In the genomic region with DNA sequence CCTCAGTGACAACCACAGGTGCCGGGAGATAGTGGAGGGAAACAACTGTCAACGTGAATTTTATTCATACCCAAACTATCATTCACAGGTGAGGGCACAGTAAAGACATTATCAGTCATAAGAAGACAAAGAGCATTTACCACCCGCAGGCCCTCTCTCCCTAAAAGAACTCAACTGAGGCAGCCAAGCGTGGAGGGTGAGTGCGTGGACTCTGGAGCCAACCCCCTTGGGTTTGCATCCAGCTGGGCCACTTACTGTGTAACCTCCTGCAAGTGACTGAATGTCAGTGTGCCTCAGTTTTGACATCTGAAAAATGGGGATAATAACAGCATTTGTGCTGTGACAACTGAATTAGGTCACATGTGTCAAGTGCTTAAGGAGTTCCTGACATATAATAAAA, we compare ENCODE assay signal across 17 cellular contexts.
DNase-seq lines count a peak whose midpoint lies in the region; ATAC-seq, FAIRE-seq and TF ChIP-seq lines count a peak whose summit lies in the region.
"Had no signal": no experiment of that assay in that cellular context is flagged by ENCODE, and none has a peak within 500 bp of the region (broad histone marks: within the 10 kb centered on the region; RNA-seq: fewer than 3 reads in every experiment).

No MANE protein-coding gene starts in this region.

- no peak for TF ChIP-seq CTCF in GM12865 (IDR thresholded peaks at IDR 0.05; ENCODE audit: insufficient read depth, low read depth, low read length, missing control alignments)
- TF ChIP-seq CTCF in K562 (IDR thresholded peaks at IDR 0.05 in 2 of 3, conservative IDR thresholded peaks at IDR 0.05 in 1 of 3; ENCODE audit: insufficient read depth in 2 of 3, low read depth in 1 of 3, low read length in 3 of 3), result no peak

- CTCF ChIA-PET in K562 (lab: Yijun Ruan, JAX; ENCODE audit: low intra/inter-chr PET ratio), result no interaction called here

- DNase-seq in GM12865 (ENCODE audit: low read depth) (peak; percentile 10), GM19239 (ENCODE audit: insufficient read length, low spot score) (no peak), K562 (ENCODE audit: extremely low read depth in 1 of 4, low spot score in 3 of 4) (no peak), NCI-H1436 (lab: John Stamatoyannopoulos, UW) (no peak)
- DNase-seq in stimulated activated naive B cell treated with anti-CD40 and anti-IgM and Interleukin-4, amounts not matched to agents 10 μg/mL and 1 μg/mL and 100 μg/mL, for 72 hours, result peak; percentile 81
- no peak for DNase-seq in activated naive CD4-positive, alpha-beta T cell (lab: John Stamatoyannopoulos, UW)
- DNase-seq: Calu3; CD8-positive, alpha-beta T cell; DND-41; EL; GM23248; IMR-90; KBM-7 had no signal

- no peak for TF ChIP-seq RAD21 in K562 (CRISPR knock-in tag; conservative IDR thresholded peaks at IDR 0.05 in 1 of 2, IDR thresholded peaks at IDR 0.05 in 1 of 2)

- in situ Hi-C loops in K562 (cut with MboI), result no loop called here

- no peaks in the 10 kb centered on the region for H3K9me1 ChIP-seq in K562 (ENCODE audit: control insufficient read depth, insufficient read depth, low read length)

- H3K4me1 ChIP-seq in K562 (replicated peaks in 1 of 2; ENCODE audit: control insufficient read depth in 2 of 2, insufficient read depth in 2 of 2, low read length in 2 of 2), result no peaks in the 10 kb centered on the region
- H3K4me1 ChIP-seq: HAP-1 had no signal

- H3K79me2 ChIP-seq in K562 (ENCODE audit: control insufficient read depth, insufficient read depth, low read length), result no peaks in the 10 kb centered on the region

- H3K27me3 ChIP-seq in K562 (ENCODE audit: control insufficient read depth in 2 of 2, insufficient read depth in 2 of 2, low read length in 2 of 2), result peaks cover 0 to 19% of the 10 kb centered on the region in 2 experiments; a peak in 4 of 5 replicates
- H3K27me3 ChIP-seq: BLaER1 treated with 17β-estradiol and CSF1 and Interleukin-3, amounts not matched to agents 10 nM and 100 nM had no signal

- peaks cover 5 to 9% of the 10 kb centered on the region in 2 donors for H3K27me3 Mint-ChIP-seq in stimulated activated naive B cell treated with anti-CD40 and anti-IgM and Interleukin-4, amounts not matched to agents 10 μg/mL and 1 μg/mL and 100 μg/mL, for 72 hours
- H3K27me3 Mint-ChIP-seq: B cell had no signal

- no peak overlapping the region for H3K4me3 ChIP-seq in GM12865 (ENCODE audit: low read depth, low read length)
- no peak overlapping the region for H3K4me3 ChIP-seq in K562
- H3K4me3 ChIP-seq: BLaER1 treated with 17β-estradiol and CSF1 and Interleukin-3, amounts not matched to agents 10 nM and 100 nM; GM23248; HAP-1 had no signal

- no peak overlapping the region for H3K27ac ChIP-seq in K562 (ENCODE audit: extremely low read depth, low read depth, low read length)
- H3K27ac ChIP-seq: BLaER1 treated with 17β-estradiol and CSF1 and Interleukin-3, amounts not matched to agents 10 nM and 100 nM; GM23248; HL-60 had no signal

- peak overlapping the region; percentile 6 to 35 for H3K4me3 Mint-ChIP-seq in stimulated activated naive B cell treated with anti-CD40 and anti-IgM and Interleukin-4, amounts not matched to agents 10 μg/mL and 1 μg/mL and 100 μg/mL, for 72 hours
- H3K4me3 Mint-ChIP-seq: B cell; CD8-positive, alpha-beta T cell had no signal

- no TSS peak for BruUV-seq in K562 (replicated peaks; lab: Mats Ljungman, UMichigan)

- H3K9me3 ChIP-seq in K562 (replicated peaks; ENCODE audit: control insufficient read depth, insufficient read depth, low read depth, low read length), result no peaks in the 10 kb centered on the region
- H3K9me3 ChIP-seq: BLaER1 treated with 17β-estradiol and CSF1 and Interleukin-3, amounts not matched to agents 10 nM and 100 nM; HAP-1 had no signal

- H3K9me3 Mint-ChIP-seq in stimulated activated naive B cell treated with anti-CD40 and anti-IgM and Interleukin-4, amounts not matched to agents 10 μg/mL and 1 μg/mL and 100 μg/mL, for 72 hours, result peaks cover 2 to 3% of the 10 kb centered on the region in 2 donors
- H3K9me3 Mint-ChIP-seq: CD8-positive, alpha-beta T cell had no signal

- no peak for ATAC-seq in K562
- peak; percentile 75 to 81 for ATAC-seq in stimulated activated naive B cell treated with anti-CD40 and anti-IgM and Interleukin-4, amounts not matched to agents 10 μg/mL and 1 μg/mL and 100 μg/mL, for 72 hours (replicated peaks)
- ATAC-seq: CD8-positive, alpha-beta T cell had no signal

- peaks cover 6 to 8% of the 10 kb centered on the region in 2 donors for H3K36me3 Mint-ChIP-seq in stimulated activated naive B cell treated with anti-CD40 and anti-IgM and Interleukin-4, amounts not matched to agents 10 μg/mL and 1 μg/mL and 100 μg/mL, for 72 hours
- H3K36me3 Mint-ChIP-seq: CD8-positive, alpha-beta T cell had no signal

- H3K27ac Mint-ChIP-seq in stimulated activated naive B cell treated with anti-CD40 and anti-IgM and Interleukin-4, amounts not matched to agents 10 μg/mL and 1 μg/mL and 100 μg/mL, for 72 hours, result peak overlapping the region; percentile 91
- H3K27ac Mint-ChIP-seq: B cell; CD8-positive, alpha-beta T cell had no signal

- no peak for TF ChIP-seq POLR2A in K562 (conservative IDR thresholded peaks at IDR 0.05)

- intact Hi-C loops in K562 (cut with micrococcal nuclease), result no loop called here

- POLR2A ChIA-PET in K562 (lab: Yijun Ruan, JAX), result no interaction called here

- 1% methylated on average over 5 of the region's 5 CpGs for WGBS in K562 (ENCODE audit: insufficient coverage, low coverage, missing lambda C conversion rate)

- peaks cover 30 to 59% of the 10 kb centered on the region in 2 donors for H3K4me1 Mint-ChIP-seq in stimulated activated naive B cell treated with anti-CD40 and anti-IgM and Interleukin-4, amounts not matched to agents 10 μg/mL and 1 μg/mL and 100 μg/mL, for 72 hours

- no peaks in the 10 kb centered on the region for H4K20me1 ChIP-seq in K562 (replicated peaks; ENCODE audit: control insufficient read depth, insufficient read depth, low read length)
- H4K20me1 ChIP-seq: BLaER1 treated with 17β-estradiol and CSF1 and Interleukin-3, amounts not matched to agents 10 nM and 100 nM had no signal

- no peak overlapping the region for H3K9ac ChIP-seq in K562 (ENCODE audit: insufficient read depth in 1 of 2, low read depth in 2 of 2, low read length in 2 of 2)
- H3K9ac ChIP-seq: BLaER1 treated with 17β-estradiol and CSF1 and Interleukin-3, amounts not matched to agents 10 nM and 100 nM; GM23248 had no signal

- H2AFZ ChIP-seq in K562 (ENCODE audit: low read depth, low read length), result no peak overlapping the region
- H2AFZ ChIP-seq: GM23248 had no signal

- no peak for TF ChIP-seq EP300 in K562 (IDR thresholded peaks at IDR 0.05; ENCODE audit: low read length)

- no peak overlapping the region for H3K4me2 ChIP-seq in K562 (ENCODE audit: insufficient read depth, low read length)

- peak; percentile 49 for FAIRE-seq in GM19239 (lab: Jason Lieb, UNC)
- no peak for FAIRE-seq in K562 (lab: Jason Lieb, UNC)

- no peaks in the 10 kb centered on the region for H3K36me3 ChIP-seq in K562 (ENCODE audit: control insufficient read depth, insufficient read depth, low read length)
- H3K36me3 ChIP-seq: BLaER1 treated with 17β-estradiol and CSF1 and Interleukin-3, amounts not matched to agents 10 nM and 100 nM; HAP-1 had no signal

TF ChIP-seq in K562, 482 proteins besides CTCF, POLR2A, EP300 and RAD21:
- TF ChIP-seq SIN3A (IDR thresholded peaks at IDR 0.05; ENCODE audit: borderline replicate concordance in 2 of 2, control insufficient read depth in 1 of 2, low read depth in 2 of 2, low read length in 2 of 2) (no peak), RBM25 (IDR thresholded peaks at IDR 0.05; ENCODE audit: low read depth, low read length, severe bottlenecking) (peak; percentile 76)
TF ChIP-seq in K562: peak in this region for 1.

Comparison
In these comparisons a context has a peak if more than half of its experiments do, and no peak if none do; other contexts are left out.
1. DNase-seq: peak in GM12865 (single experiment) and stimulated activated naive B cell treated with anti-CD40 and anti-IgM and Interleukin-4, amounts not matched to agents 10 μg/mL and 1 μg/mL and 100 μg/mL, for 72 hours (single experiment); none in GM19239 (single experiment), K562 (0 of 4), activated naive CD4-positive, alpha-beta T cell (0 of 4) and NCI-H1436 (single experiment).